In genomic region chr5:82165740-82166530, GRCh38 we compare ENCODE assay signal across 8 cellular contexts.
DNase-seq lines count a peak whose midpoint lies in the region; ATAC-seq, FAIRE-seq and TF ChIP-seq lines count a peak whose summit lies in the region.

No MANE protein-coding gene starts in this region.

- H3K36me3 ChIP-seq in Karpas-422 (ENCODE audit: insufficient read depth, low read length) (no peaks in the 10 kb centered on the region), PC-9 (ENCODE audit: low read depth) (no peaks in the 10 kb centered on the region), astrocyte (ENCODE audit: insufficient read depth, low read length) (no peaks in the 10 kb centered on the region), prostate gland (no peaks in the 10 kb centered on the region)

- H3K27ac Mint-ChIP-seq in astrocyte (ENCODE audit: unreplicated experiment) = peak overlapping the region; percentile 94

- BruUV-seq in PC-9 (replicated peaks; lab: Mats Ljungman, UMichigan) = no TSS peak

- peak; percentile 22 for DNase-seq in activated gamma-delta T cell treated with Interleukin-2 at 50 U/mL for 16 hours
- DNase-seq in activated gamma-delta T cell (lab: John Stamatoyannopoulos, UW) = no peak
- DNase-seq in H54 (ENCODE audit: insufficient read length, low spot score) = no peak
- DNase-seq in Karpas-422 = peak; percentile 89
- DNase-seq in PC-9 = peak; percentile 28 to 79
- DNase-seq in astrocyte (ENCODE audit: low read depth) = peak; percentile 94
- peak; percentile 69 to 84 (median 73) for DNase-seq in right cardiac atrium
- peak; percentile 78 for DNase-seq in prostate gland (ENCODE audit: low spot score)

- CTCF ChIA-PET in PC-9 (lab: Charles Lee) = interaction anchor here (0.7 to 1.4 kb wide), 8 partner anchors 58 to 864 kb away, joined by 3 to 11 read pairs (median 4); partner anchors contain the start of genes SSBP2 and ZCCHC9

- H3F3A ChIP-seq in PC-9 (ENCODE audit: insufficient read depth, low read depth) = peaks cover 5% of the 10 kb centered on the region; the same call in 1 of the 2 replicates

- H3K4me1 ChIP-seq in Karpas-422 (ENCODE audit: low read length) (peaks cover 68% of the 10 kb centered on the region), PC-9 (replicated peaks; ENCODE audit: insufficient read depth) (peaks cover 7% of the 10 kb centered on the region; the same call in 1 of the 2 replicates), astrocyte (ENCODE audit: insufficient read depth, low read length) (peaks cover 24% of the 10 kb centered on the region), right cardiac atrium (ENCODE audit: control insufficient read depth, insufficient read depth, low read length) (peaks cover 3% of the 10 kb centered on the region), prostate gland (replicated peaks) (peaks cover 5% of the 10 kb centered on the region)

- H4K20me1 ChIP-seq in Karpas-422 (ENCODE audit: insufficient read depth, low read depth, low read length) (no peaks in the 10 kb centered on the region), PC-9 (ENCODE audit: insufficient read depth) (no peaks in the 10 kb centered on the region), astrocyte (ENCODE audit: insufficient read depth, low read length) (no peaks in the 10 kb centered on the region)

- H3K27me3 ChIP-seq in Karpas-422 (ENCODE audit: low read length) = no peaks in the 10 kb centered on the region
- no peaks in the 10 kb centered on the region for H3K27me3 ChIP-seq in PC-9 (ENCODE audit: insufficient read depth, low read depth)
- no peaks in the 10 kb centered on the region for H3K27me3 ChIP-seq in astrocyte (ENCODE audit: insufficient read depth, low read length)
- H3K27me3 ChIP-seq in right cardiac atrium (ENCODE audit: control insufficient read depth, insufficient read depth) = no peaks in the 10 kb centered on the region
- H3K27me3 ChIP-seq in prostate gland (replicated peaks; ENCODE audit: insufficient read depth) = no peaks in the 10 kb centered on the region

- peak overlapping the region; percentile 58 for H3K27ac ChIP-seq in Karpas-422 (ENCODE audit: low read length)
- no peak overlapping the region for H3K27ac ChIP-seq in PC-9
- H3K27ac ChIP-seq in astrocyte (ENCODE audit: low read depth, low read length) = peak overlapping the region; percentile 78
- no peak overlapping the region for H3K27ac ChIP-seq in right cardiac atrium (ENCODE audit: low read length)
- peak overlapping the region; percentile 37 to 39 for H3K27ac ChIP-seq in prostate gland

- no peak overlapping the region; the same call in 1 of the 2 replicates for H3K9ac ChIP-seq in Karpas-422 (ENCODE audit: low read length)
- peak overlapping the region; percentile 3 for H3K9ac ChIP-seq in astrocyte (ENCODE audit: low read length)

- H3K9me2 ChIP-seq in Karpas-422 (replicated peaks; ENCODE audit: insufficient read depth, low read length) (no peaks in the 10 kb centered on the region), PC-9 (ENCODE audit: insufficient read depth) (peaks cover 6% of the 10 kb centered on the region; the same call in 1 of the 2 replicates)

- peak overlapping the region; percentile 24 for H3K4me2 ChIP-seq in Karpas-422 (ENCODE audit: low read depth, low read length, poor library complexity, severe bottlenecking)
- H3K4me2 ChIP-seq in PC-9 = no peak overlapping the region
- H3K4me2 ChIP-seq in astrocyte (ENCODE audit: low read length) = no peak overlapping the region

- FAIRE-seq in H54 (lab: Jason Lieb, UNC) (peak; percentile 99), astrocyte (lab: Jason Lieb, UNC) (peak; percentile 98)

- WGBS in right cardiac atrium = 42% methylated on average over 3 of the region's 3 CpGs
- 29% methylated on average over 3 of the region's 3 CpGs for WGBS in prostate gland

- intact Hi-C loops in PC-9 (cut with micrococcal nuclease; ENCODE audit: unreplicated experiment) = loop anchor here (1.0 to 2.0 kb wide), 5 partner anchors 314 to 741 kb away; partner anchors contain the start of gene SSBP2
- intact Hi-C loops in right cardiac atrium (cut with DNase I) = loop anchor here in 3 of 4 donors (5.0 to 10.0 kb wide), 6 partner anchors 311 to 741 kb away; partner anchors contain the start of gene SSBP2 (in 1 of the 3)
- intact Hi-C loops in prostate gland (cut with DNase I) = loop anchor here (2.0 to 5.0 kb wide), 6 partner anchors 194 to 864 kb away; partner anchors contain the start of genes ATG10, SSBP2 and ZCCHC9

- H2AFZ ChIP-seq in Karpas-422 (ENCODE audit: low read length) = peak overlapping the region; percentile 21; the same call in 1 of the 2 replicates
- H2AFZ ChIP-seq in PC-9 = no peak overlapping the region
- H2AFZ ChIP-seq in astrocyte (ENCODE audit: low read depth, low read length) = peak overlapping the region; percentile 15

- H3K79me2 ChIP-seq in Karpas-422 (ENCODE audit: low read length) (peaks cover 6% of the 10 kb centered on the region), PC-9 (ENCODE audit: low read depth) (no peaks in the 10 kb centered on the region), astrocyte (ENCODE audit: insufficient read depth, low read length) (no peaks in the 10 kb centered on the region)

- no peaks in the 10 kb centered on the region for H3K36me3 Mint-ChIP-seq in astrocyte (ENCODE audit: low read depth, unreplicated experiment)

- H3K27me3 Mint-ChIP-seq in astrocyte (ENCODE audit: low read depth, unreplicated experiment) = no peaks in the 10 kb centered on the region

- TF ChIP-seq CTCF in PC-9 (conservative IDR thresholded peaks at IDR 0.05) (peak; percentile 83), astrocyte (IDR thresholded peaks at IDR 0.05; ENCODE audit: insufficient read depth, low read depth, low read length) (peak; percentile 84), prostate gland (IDR thresholded peaks at IDR 0.05) (peak in 3 of 4 experiments; percentile 71 to 84 (median 81))

- peaks cover 42% of the 10 kb centered on the region for H3K4me1 Mint-ChIP-seq in astrocyte (ENCODE audit: low read depth, unreplicated experiment)

- no peak overlapping the region for H3K4me3 ChIP-seq in Karpas-422 (ENCODE audit: low read length)
- no peak overlapping the region for H3K4me3 ChIP-seq in PC-9
- no peak overlapping the region for H3K4me3 ChIP-seq in astrocyte (ENCODE audit: insufficient read depth, low read depth, low read length)
- no peak overlapping the region for H3K4me3 ChIP-seq in right cardiac atrium (ENCODE audit: low read length)
- H3K4me3 ChIP-seq in prostate gland = no peak overlapping the region

- POLR2A ChIA-PET in PC-9 (lab: Charles Lee; ENCODE audit: unreplicated experiment) = no interaction called here

- H3K4me3 Mint-ChIP-seq in astrocyte (ENCODE audit: unreplicated experiment) = no peak overlapping the region

- ATAC-seq in right cardiac atrium = peak; percentile 99 to 100

- no peaks in the 10 kb centered on the region for H3K9me3 Mint-ChIP-seq in astrocyte (ENCODE audit: unreplicated experiment)

- TF ChIP-seq POLR2A in H54 (IDR thresholded peaks at IDR 0.05; ENCODE audit: low read depth, low read length) = no peak
- no peak for TF ChIP-seq POLR2A in prostate gland (IDR thresholded peaks at IDR 0.05)

- H3K9me3 ChIP-seq in Karpas-422 (ENCODE audit: low read length) = no peaks in the 10 kb centered on the region
- H3K9me3 ChIP-seq in PC-9 (ENCODE audit: insufficient read depth, low read depth) = no peaks in the 10 kb centered on the region
- no peaks in the 10 kb centered on the region for H3K9me3 ChIP-seq in astrocyte (ENCODE audit: insufficient read depth, low read depth, low read length)
- H3K9me3 ChIP-seq in right cardiac atrium (ENCODE audit: control insufficient read depth, low read length) = no peaks in the 10 kb centered on the region
- no peaks in the 10 kb centered on the region for H3K9me3 ChIP-seq in prostate gland

Comparison
In these comparisons a context has a peak if more than half of its experiments do, and no peak if none do; other contexts are left out.
1. DNase-seq: peak in activated gamma-delta T cell treated with Interleukin-2 at 50 U/mL for 16 hours (single experiment), Karpas-422 (single experiment), PC-9 (2 of 2), astrocyte (single experiment), right cardiac atrium (3 of 3) and prostate gland (single experiment); none in activated gamma-delta T cell (single experiment) and H54 (single experiment).
2. H3K27ac ChIP-seq: peak in Karpas-422 (single experiment), astrocyte (single experiment) and prostate gland (2 of 2); none in PC-9 (single experiment) and right cardiac atrium (single experiment).
3. Peak in every context shown above with its lines, with median percentiles within 50 percentile points of each other: CTCF ChIP-seq.